In genomic region chr7:24825931-24826661, GRCh38 we compare ENCODE assay signal across 9 cellular contexts.
DNase-seq lines count a peak whose midpoint lies in the region; ATAC-seq, FAIRE-seq and TF ChIP-seq lines count a peak whose summit lies in the region.
"Had no signal": no experiment of that assay in that cellular context is flagged by ENCODE, and none has a peak within 500 bp of the region (broad histone marks: within the 10 kb centered on the region; RNA-seq: fewer than 3 reads in every experiment).

No MANE protein-coding gene starts in this region.

- peak overlapping the region; percentile 66 for H3K4me2 ChIP-seq in astrocyte (ENCODE audit: low read length)

- H3K27me3 ChIP-seq in astrocyte (ENCODE audit: insufficient read depth, low read length) (no peaks in the 10 kb centered on the region), liver (ENCODE audit: control insufficient read depth in 4 of 4, insufficient read depth in 4 of 4, low read length in 3 of 4) (no peaks in the 10 kb centered on the region)

- H4K20me1 ChIP-seq in astrocyte (ENCODE audit: insufficient read depth, low read length) = no peaks in the 10 kb centered on the region

- H3K9me3 ChIP-seq in astrocyte (ENCODE audit: insufficient read depth, low read depth, low read length) = no peaks in the 10 kb centered on the region
- H3K9me3 ChIP-seq in liver (ENCODE audit: control insufficient read depth in 4 of 4, low read length in 3 of 4) = no peaks in the 10 kb centered on the region

- peak overlapping the region; percentile 83 for H3K27ac ChIP-seq in astrocyte (ENCODE audit: low read depth, low read length)
- H3K27ac ChIP-seq in liver (ENCODE audit: low read depth in 1 of 2, low read length in 2 of 2) = no peak overlapping the region
- H3K27ac ChIP-seq in caudate nucleus (ENCODE audit: low read depth, low read length) = no peak overlapping the region

- no peaks in the 10 kb centered on the region for H3K27me3 Mint-ChIP-seq in astrocyte (ENCODE audit: low read depth, unreplicated experiment)

- no peaks in the 10 kb centered on the region for H3K9me3 Mint-ChIP-seq in astrocyte (ENCODE audit: unreplicated experiment)

- TF ChIP-seq RAD21 in liver (IDR thresholded peaks at IDR 0.05) = no peak

- H3K4me1 Mint-ChIP-seq in astrocyte (ENCODE audit: low read depth, unreplicated experiment) = peaks cover 47% of the 10 kb centered on the region

- H3K9ac ChIP-seq in astrocyte (ENCODE audit: low read length) (peak overlapping the region; percentile 63), liver (ENCODE audit: low read depth in 1 of 2, low read length in 2 of 2) (no peak overlapping the region)

- H3K36me3 ChIP-seq in astrocyte (ENCODE audit: insufficient read depth, low read length) = peaks cover 7% of the 10 kb centered on the region
- H3K36me3 ChIP-seq in liver (ENCODE audit: control insufficient read depth in 4 of 4, insufficient read depth in 3 of 4, low read depth in 1 of 4, low read length in 3 of 4) = no peaks in the 10 kb centered on the region

- H3K4me3 ChIP-seq in AG10803 (ENCODE audit: low read length) = no peak overlapping the region
- H3K4me3 ChIP-seq in astrocyte (ENCODE audit: insufficient read depth, low read depth, low read length) = no peak overlapping the region
- H3K4me3 ChIP-seq in liver (ENCODE audit: low read depth in 1 of 3, low read length in 3 of 3) = no peak overlapping the region

- ATAC-seq in GM21390 (IDR thresholded peaks at IDR 0.05; ENCODE audit: unreplicated experiment) = no peak
- no peak for ATAC-seq in HG03442 (IDR thresholded peaks at IDR 0.05; ENCODE audit: unreplicated experiment)

- H3K27ac Mint-ChIP-seq in astrocyte (ENCODE audit: unreplicated experiment) = peak overlapping the region; percentile 84

- no peaks in the 10 kb centered on the region for H3K79me2 ChIP-seq in astrocyte (ENCODE audit: insufficient read depth, low read length)

- peaks cover 64% of the 10 kb centered on the region for H3K4me1 ChIP-seq in astrocyte (ENCODE audit: insufficient read depth, low read length)
- no peaks in the 10 kb centered on the region for H3K4me1 ChIP-seq in liver (ENCODE audit: control insufficient read depth in 4 of 4, insufficient read depth in 4 of 4, low read length in 3 of 4)

- H2AFZ ChIP-seq in astrocyte (ENCODE audit: low read depth, low read length) = no peak overlapping the region

- H3K36me3 Mint-ChIP-seq in astrocyte (ENCODE audit: low read depth, unreplicated experiment) = peaks cover 6% of the 10 kb centered on the region

- 63% methylated on average over 6 of the region's 6 CpGs for WGBS in liver

- DNase-seq in AG10803 (ENCODE audit: low read depth) (peak; percentile 53), HUDEP-2 (lab: John Stamatoyannopoulos, UW; ENCODE audit: unreplicated experiment in 76 of 76) (peak in 39 of 76 experiments; percentile 5 to 61 (median 22)), astrocyte (ENCODE audit: low read depth) (peak; percentile 86), caudate nucleus (lab: John Stamatoyannopoulos, UW) (no peak), RPMI8226 (no peak)
- DNase-seq: left cardiac atrium had no signal

- TF ChIP-seq CTCF in AG10803 (conservative IDR thresholded peaks at IDR 0.05; ENCODE audit: low read length) (no peak), astrocyte (IDR thresholded peaks at IDR 0.05; ENCODE audit: insufficient read depth, low read depth, low read length) (no peak), liver (IDR thresholded peaks at IDR 0.05; ENCODE audit: low read depth, low read length, missing input control) (no peak)

- peak overlapping the region; percentile 2 for H3K4me3 Mint-ChIP-seq in astrocyte (ENCODE audit: unreplicated experiment)

- peak; percentile 45 for FAIRE-seq in astrocyte (lab: Jason Lieb, UNC)

TF ChIP-seq in liver, 16 proteins besides CTCF, POLR2A, EP300 and RAD21:
- TF ChIP-seq FOXA2 (IDR thresholded peaks at IDR 0.05) (no peak), GABPA (IDR thresholded peaks at IDR 0.05 in 1 of 2, conservative IDR thresholded peaks at IDR 0.05 in 1 of 2) (no peak), TAF1 (conservative IDR thresholded peaks at IDR 0.05) (no peak), NR2F2 (IDR thresholded peaks at IDR 0.05) (no peak), MAX (IDR thresholded peaks at IDR 0.05) (no peak), FOXA1 (IDR thresholded peaks at IDR 0.05) (no peak), HNF4G (IDR thresholded peaks at IDR 0.05) (peak; percentile 38), HNF4A (conservative IDR thresholded peaks at IDR 0.05) (peak; percentile 42 to 58), REST (IDR thresholded peaks at IDR 0.05) (no peak), JUND (IDR thresholded peaks at IDR 0.05) (peak; percentile 85 to 87), ATF3 (IDR thresholded peaks at IDR 0.05) (peak; percentile 32), ZBTB33 (IDR thresholded peaks at IDR 0.05) (no peak), RXRA (IDR thresholded peaks at IDR 0.05) (peak in 1 of 2 donors; percentile 19), EGR1 (IDR thresholded peaks at IDR 0.05; ENCODE audit: low read depth in 2 of 2) (no peak), SP1 (IDR thresholded peaks at IDR 0.05) (peak; percentile 28), YY1 (IDR thresholded peaks at IDR 0.05) (no peak)

Comparison
In these comparisons a context has a peak if more than half of its experiments do, and no peak if none do; other contexts are left out.
1. DNase-seq: peak in AG10803 (single experiment), HUDEP-2 (39 of 76) and astrocyte (single experiment); none in caudate nucleus (0 of 61) and RPMI8226 (single experiment).